ENCODE assay signal across 8 cellular contexts in the genomic region with DNA sequence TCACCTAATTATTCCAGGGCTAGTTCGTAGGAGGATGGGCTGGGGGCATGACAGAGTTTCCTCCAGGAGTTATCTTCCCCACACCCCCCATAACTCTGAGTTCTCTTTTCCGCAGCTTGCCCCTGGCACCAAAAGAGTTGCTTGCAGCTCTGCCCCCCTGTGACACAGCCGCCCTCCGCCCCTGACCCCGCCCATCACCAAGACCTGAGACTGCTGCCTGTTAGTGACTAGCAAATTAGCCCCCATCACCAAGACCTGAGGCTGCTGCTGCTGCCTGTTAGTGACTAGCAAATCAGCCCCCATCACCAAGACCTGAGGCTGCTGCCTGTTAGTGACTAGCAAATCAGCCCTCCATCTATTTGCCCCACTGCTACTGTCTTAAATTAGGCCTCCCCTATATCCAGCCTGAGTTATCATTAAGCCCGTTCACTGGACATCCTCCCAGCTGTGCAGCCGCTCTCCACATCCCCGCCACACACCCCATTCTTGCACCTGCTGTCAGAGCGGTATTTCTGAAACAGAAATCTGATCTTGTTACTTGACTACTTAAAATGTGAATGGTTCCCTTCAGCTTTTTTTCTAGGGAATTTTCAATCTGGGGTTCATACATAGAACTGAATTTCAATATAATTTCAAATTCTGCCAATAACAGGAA. TPM values are rescaled to one million over a fixed set of nuclear protein-coding genes. Genes with fewer than 3 reads are reported as not detected.
DNase-seq lines count a peak whose midpoint lies in the region; ATAC-seq and TF ChIP-seq lines count a peak whose summit lies in the region.

No MANE protein-coding gene starts in this region.

- H3K27me3 Mint-ChIP-seq in activated T-helper 1 cell treated with anti-CD3 and anti-CD28 coated beads, Interleukin-12 subunit alpha, Interleukin-12 subunit beta, Interleukin-2, Interleukin-4 antibody, amounts not matched to agents 30 ng/mL and 10 ng/mL and 1 ng/mL, durations not matched to agents 14 hours and 24 hours and 36 hours (ENCODE audit: insufficient read depth) = no peaks in the 10 kb centered on the region

- peak overlapping the region; percentile 94 for H3K4me3 Mint-ChIP-seq in activated T-helper 1 cell treated with anti-CD3 and anti-CD28 coated beads, Interleukin-12 subunit alpha, Interleukin-12 subunit beta, Interleukin-2, Interleukin-4 antibody, amounts not matched to agents 30 ng/mL and 10 ng/mL and 1 ng/mL, durations not matched to agents 14 hours and 24 hours and 36 hours

- TF ChIP-seq CTCF in hepatocyte (IDR thresholded peaks at IDR 0.05; ENCODE audit: poor library complexity) = no peak

- peak overlapping the region; percentile 6 for H3K27ac Mint-ChIP-seq in activated T-helper 1 cell treated with anti-CD3 and anti-CD28 coated beads, Interleukin-12 subunit alpha, Interleukin-12 subunit beta, Interleukin-2, Interleukin-4 antibody, amounts not matched to agents 30 ng/mL and 10 ng/mL and 1 ng/mL, durations not matched to agents 14 hours and 24 hours and 36 hours

- H4K20me1 ChIP-seq in hepatocyte (ENCODE audit: insufficient read depth, poor library complexity, severe bottlenecking) = no peaks in the 10 kb centered on the region

- H3K27ac ChIP-seq in hepatocyte = peak overlapping the region; percentile 95

- no peaks in the 10 kb centered on the region for H3K36me3 ChIP-seq in hepatocyte (replicated peaks; ENCODE audit: insufficient read depth, low read depth)

- DNase-seq in Right ventricle myocardium superior (peak; percentile 50), cardiac septum (ENCODE audit: low spot score) (no peak), hepatocyte (ENCODE audit: low spot score) (peak; percentile 22), mesenteric fat pad (ENCODE audit: low spot score) (no peak)
- DNase-seq in activated T-helper 1 cell treated with anti-CD3 and anti-CD28 coated beads, Interleukin-12 subunit alpha, Interleukin-12 subunit beta, Interleukin-2, Interleukin-4 antibody, amounts not matched to agents 30 ng/mL and 10 ng/mL and 1 ng/mL, durations not matched to agents 14 hours and 24 hours and 36 hours (ENCODE audit: low spot score) = no peak
- DNase-seq in stimulated activated CD4-positive, alpha-beta T cell treated with anti-CD3 and anti-CD28 coated beads, Interleukin-4, amount 100 ng/mL, for 4 hours = peak; percentile 53

- no peaks in the 10 kb centered on the region for H3K9me3 ChIP-seq in hepatocyte (ENCODE audit: low read depth)

- peaks cover 7% of the 10 kb centered on the region for H3K36me3 Mint-ChIP-seq in activated T-helper 1 cell treated with anti-CD3 and anti-CD28 coated beads, Interleukin-12 subunit alpha, Interleukin-12 subunit beta, Interleukin-2, Interleukin-4 antibody, amounts not matched to agents 30 ng/mL and 10 ng/mL and 1 ng/mL, durations not matched to agents 14 hours and 24 hours and 36 hours (ENCODE audit: low read depth)

- 45% methylated on average over 9 of the region's 9 CpGs for WGBS in hepatocyte (ENCODE audit: low lambda C conversion rate, missing lambda C conversion rate)

- peak overlapping the region; percentile 91 for H2AFZ ChIP-seq in hepatocyte

- no peak for ATAC-seq in Right ventricle myocardium superior (ENCODE audit: poor library complexity)
- ATAC-seq in HG03520 (IDR thresholded peaks at IDR 0.05; ENCODE audit: unreplicated experiment) = no peak
- ATAC-seq in GM21515 (IDR thresholded peaks at IDR 0.05; ENCODE audit: unreplicated experiment) = no peak

- H3K9me2 ChIP-seq in hepatocyte (replicated peaks; ENCODE audit: insufficient read depth) = no peaks in the 10 kb centered on the region

- intact Hi-C loops in Right ventricle myocardium superior (cut with DNase I) = no loop called here
- intact Hi-C loops in cardiac septum (cut with DNase I) = loop anchor here (10.0 kb wide), 1 partner anchor 103 kb away; the partner anchor contains the start of gene SGMS2
- intact Hi-C loops in activated T-helper 1 cell treated with anti-CD3 and anti-CD28 coated beads, Interleukin-12 subunit alpha, Interleukin-12 subunit beta, Interleukin-2, Interleukin-4 antibody, amounts not matched to agents 30 ng/mL and 10 ng/mL and 1 ng/mL, durations not matched to agents 14 hours and 24 hours and 36 hours (cut with micrococcal nuclease) = loop anchor here (2.0 to 5.0 kb wide), 4 partner anchors 164 to 1839 kb away; partner anchors contain the start of genes LEF1, MCUB and SEC24B

- peaks cover 18% of the 10 kb centered on the region for H3K4me1 ChIP-seq in hepatocyte (ENCODE audit: insufficient read depth)

- peak overlapping the region; percentile 56 for H3K4me3 ChIP-seq in hepatocyte

- H3K9me3 Mint-ChIP-seq in activated T-helper 1 cell treated with anti-CD3 and anti-CD28 coated beads, Interleukin-12 subunit alpha, Interleukin-12 subunit beta, Interleukin-2, Interleukin-4 antibody, amounts not matched to agents 30 ng/mL and 10 ng/mL and 1 ng/mL, durations not matched to agents 14 hours and 24 hours and 36 hours = no peaks in the 10 kb centered on the region

- H3K4me1 Mint-ChIP-seq in activated T-helper 1 cell treated with anti-CD3 and anti-CD28 coated beads, Interleukin-12 subunit alpha, Interleukin-12 subunit beta, Interleukin-2, Interleukin-4 antibody, amounts not matched to agents 30 ng/mL and 10 ng/mL and 1 ng/mL, durations not matched to agents 14 hours and 24 hours and 36 hours (ENCODE audit: low read depth) = peaks cover 33% of the 10 kb centered on the region

- H3K79me2 ChIP-seq in hepatocyte = peaks cover 24% of the 10 kb centered on the region

- H3K27me3 ChIP-seq in hepatocyte = no peaks in the 10 kb centered on the region

- H3K4me2 ChIP-seq in hepatocyte = peak overlapping the region; percentile 83

RNA-seq across cellular contexts. Expression of gene PAPSS1, which starts 1.5 kb away (rescaled TPM):
- total RNA-seq in Right ventricle myocardium superior (7.8 TPM), cardiac septum (13.8 TPM), hepatocyte (103 TPM in 2 replicates), mesenteric fat pad (33.0 TPM)
- 35.0 and 36.0 TPM in 2 replicates for total RNA-seq in activated T-helper 1 cell treated with anti-CD3 and anti-CD28 coated beads, Interleukin-12 subunit alpha, Interleukin-12 subunit beta, Interleukin-2, Interleukin-4 antibody, amounts not matched to agents 30 ng/mL and 10 ng/mL and 1 ng/mL, durations not matched to agents 14 hours and 24 hours and 36 hours
- polyA plus RNA-seq in hepatocyte = 102 and 107 TPM in 2 replicates

Comparison
In these comparisons a context has a peak if more than half of its experiments do, and no peak if none do; other contexts are left out.
1. DNase-seq: peak in Right ventricle myocardium superior (single experiment), hepatocyte (single experiment) and stimulated activated CD4-positive, alpha-beta T cell treated with anti-CD3 and anti-CD28 coated beads, Interleukin-4, amount 100 ng/mL, for 4 hours (2 of 2); none in cardiac septum (single experiment), activated T-helper 1 cell treated with anti-CD3 and anti-CD28 coated beads, Interleukin-12 subunit alpha, Interleukin-12 subunit beta, Interleukin-2, Interleukin-4 antibody, amounts not matched to agents 30 ng/mL and 10 ng/mL and 1 ng/mL, durations not matched to agents 14 hours and 24 hours and 36 hours (single experiment) and mesenteric fat pad (single experiment).